Comparison of ENCODE assay signal across 21 cellular contexts in genomic region chr3:27290760-27291159, GRCh38.
A peak's percentile ranks its signal among the peaks of the same experiment; 100 is the strongest.
DNase-seq lines count a peak whose midpoint lies in the region; ATAC-seq and TF ChIP-seq lines count a peak whose summit lies in the region.
"Had no signal": no experiment of that assay in that cellular context is flagged by ENCODE, and none has a peak within 500 bp of the region (broad histone marks: within the 10 kb centered on the region; RNA-seq: fewer than 3 reads in every experiment).

No MANE protein-coding gene starts in this region.

- ATAC-seq in IMR-90 (ENCODE audit: low read depth) (0 out of 2 replicates have a peak, but pooled peaks have one; percentile 34), gastrocnemius medialis (no peak)

- H3K27me3 Mint-ChIP-seq in nephron progenitor cell (ENCODE audit: low read depth, poor library complexity): peaks cover 3% of the 10 kb centered on the region
- H3K27me3 Mint-ChIP-seq: CD4-positive, alpha-beta T cell had no signal

- peaks cover 5% of the 10 kb centered on the region for H3K4me1 Mint-ChIP-seq in nephron progenitor cell

- H4K5ac ChIP-seq in IMR-90 (ENCODE audit: low read depth, low read length): no peak overlapping the region

- in situ Hi-C loops in IMR-90 (cut with MboI; ENCODE audit: low sequenced_read_pairs) (no loop called here), gastrocnemius medialis (cut with MboI; ENCODE audit: low sequenced_read_pairs in 4 of 4) (no loop called here)

- TF ChIP-seq POLR2A in IMR-90 (IDR thresholded peaks at IDR 0.05; ENCODE audit: low read depth, low read length): no peak
- no peak for TF ChIP-seq POLR2A in gastrocnemius medialis (IDR thresholded peaks at IDR 0.05)

- no peak overlapping the region for H3K14ac ChIP-seq in IMR-90 (replicated peaks; ENCODE audit: low read depth, low read length)

- CTCF ChIA-PET in IMR-90 (lab: Yijun Ruan, JAX): interaction anchor here (0.8 to 1.2 kb wide), 2 partner anchors 11 to 21 kb away, joined by 3 read pairs; no protein-coding TSS in a partner anchor

- H3K36me3 ChIP-seq in IMR-90 (ENCODE audit: control insufficient read depth, insufficient read depth, low read length): no peaks in the 10 kb centered on the region; the same call in 1 of the 2 replicates
- no peaks in the 10 kb centered on the region for H3K36me3 ChIP-seq in gastrocnemius medialis
- H3K36me3 ChIP-seq: BLaER1 had no signal

- no peak overlapping the region for H3K4ac ChIP-seq in IMR-90 (ENCODE audit: low read depth, low read length)

- H2AK5ac ChIP-seq in IMR-90 (ENCODE audit: low read depth, low read length): no peak overlapping the region

- dilution Hi-C loops in IMR-90 (cut with HindIII; ENCODE audit: low sequenced_read_pairs, unreplicated experiment): no loop called here

- H3K9me3 ChIP-seq in IMR-90 (ENCODE audit: control insufficient read depth, insufficient read depth, low read length) (no peaks in the 10 kb centered on the region), gastrocnemius medialis (no peaks in the 10 kb centered on the region)
- H3K9me3 ChIP-seq: BLaER1, MG63 had no signal

- H3K27ac ChIP-seq in IMR-90 (ENCODE audit: insufficient read depth, low read length): no peak overlapping the region
- no peak overlapping the region for H3K27ac ChIP-seq in gastrocnemius medialis
- H3K27ac ChIP-seq: BLaER1, PC-9 had no signal

- no peak overlapping the region for H3K9ac ChIP-seq in IMR-90 (ENCODE audit: low read depth, low read length)
- H3K9ac ChIP-seq: BLaER1 had no signal

- DNase-seq in GM03348 (ENCODE audit: low spot score) (peak; percentile 14), IMR-90 (peak; percentile 48), fibroblast of gingiva (ENCODE audit: low read depth) (peak; percentile 30), nephron progenitor cell (no peak), occipital lobe (lab: John Stamatoyannopoulos, UW) (no peak), mucosa of gallbladder (ENCODE audit: low spot score) (no peak), gastrocnemius medialis (no peak)
- DNase-seq: CD4-positive, alpha-beta T cell; COR-L47; DMS 273 treated with DMSO at 0.1 percent for 48 hours; DND-41; MG63; NCI-H1105; NCI-H146; NCI-H2029 treated with DMSO at 0.1 percent for 48 hours; NCI-H2171 treated with DMSO at 0.1 percent for 48 hours; NCI-H524 treated with DMSO at 0.1 percent for 48 hours; PC-9; RPMI8226; SHP77 had no signal

- no peak overlapping the region for H3K18ac ChIP-seq in IMR-90 (ENCODE audit: low read depth, low read length)

- POLR2A ChIA-PET in IMR-90 (lab: Charles Lee; ENCODE audit: unreplicated experiment): no interaction called here

- TF ChIP-seq CTCF in IMR-90 (conservative IDR thresholded peaks at IDR 0.05; ENCODE audit: low read depth, low read length) (no peak), nephron progenitor cell (IDR thresholded peaks at IDR 0.05) (no peak), gastrocnemius medialis (IDR thresholded peaks at IDR 0.05 in 4 of 5, conservative IDR thresholded peaks at IDR 0.05 in 1 of 5) (no peak)

- H3K4me1 ChIP-seq in IMR-90 (ENCODE audit: control insufficient read depth, insufficient read depth, low read length) (peaks cover 9% of the 10 kb centered on the region), gastrocnemius medialis (no peaks in the 10 kb centered on the region)
- H3K4me1 ChIP-seq: BLaER1 had no signal

- intact Hi-C loops in IMR-90 (cut with micrococcal nuclease) (no loop called here), gastrocnemius medialis (cut with DNase I; ENCODE audit: low total_unique reads) (no loop called here)

- H4K91ac ChIP-seq in IMR-90 (ENCODE audit: insufficient read depth, low read depth, low read length): no peak overlapping the region

- no peak overlapping the region for H3K56ac ChIP-seq in IMR-90 (ENCODE audit: extremely low read depth, insufficient read depth, low read length)

- no peak overlapping the region for H2BK120ac ChIP-seq in IMR-90 (ENCODE audit: low read depth, low read length)

- H4K20me1 ChIP-seq in IMR-90 (ENCODE audit: insufficient read depth, low read length): no peaks in the 10 kb centered on the region
- H4K20me1 ChIP-seq: BLaER1 had no signal

- no peak overlapping the region for H2AFZ ChIP-seq in IMR-90 (replicated peaks; ENCODE audit: low read length, poor library complexity)
- H2AFZ ChIP-seq: PC-9 had no signal

- H4K8ac ChIP-seq in IMR-90 (ENCODE audit: low read depth in 2 of 2, low read length in 2 of 2): no peak overlapping the region

- no peak overlapping the region for H3K23ac ChIP-seq in IMR-90 (ENCODE audit: low read depth, low read length)

- H3K4me3 ChIP-seq in IMR-90 (ENCODE audit: insufficient read depth, low read depth, low read length) (no peak overlapping the region), gastrocnemius medialis (no peak overlapping the region)
- H3K4me3 ChIP-seq: BLaER1, MG63, PC-9 had no signal

- no peak overlapping the region for H2BK20ac ChIP-seq in IMR-90 (ENCODE audit: low read depth, low read length)

- no peaks in the 10 kb centered on the region for H3K27me3 ChIP-seq in IMR-90 (ENCODE audit: control insufficient read depth, insufficient read depth, low read length)
- H3K27me3 ChIP-seq in gastrocnemius medialis: no peaks in the 10 kb centered on the region
- H3K27me3 ChIP-seq: BLaER1, MG63 had no signal

- TF ChIP-seq RAD21 in IMR-90 (IDR thresholded peaks at IDR 0.05; ENCODE audit: low read length): no peak

- no peaks in the 10 kb centered on the region for H3K79me1 ChIP-seq in IMR-90 (ENCODE audit: low read depth in 1 of 2, low read length in 2 of 2)

- H3K36me3 Mint-ChIP-seq in nephron progenitor cell (ENCODE audit: low read depth): no peaks in the 10 kb centered on the region

- H3K9me3 Mint-ChIP-seq in nephron progenitor cell: no peaks in the 10 kb centered on the region
- H3K9me3 Mint-ChIP-seq: CD4-positive, alpha-beta T cell had no signal

- no peak overlapping the region for H2BK15ac ChIP-seq in IMR-90 (ENCODE audit: low read depth, low read length)

- no peak overlapping the region for H2AK9ac ChIP-seq in IMR-90 (replicated peaks; ENCODE audit: low read depth, low read length, poor library complexity)

- no peak overlapping the region for H3K4me3 Mint-ChIP-seq in nephron progenitor cell
- H3K4me3 Mint-ChIP-seq: CD4-positive, alpha-beta T cell had no signal

- H3K27ac Mint-ChIP-seq in nephron progenitor cell: peak overlapping the region; percentile 11
- H3K27ac Mint-ChIP-seq: CD4-positive, alpha-beta T cell had no signal

- BruUV-seq in IMR-90 (replicated peaks; lab: Mats Ljungman, UMichigan): no TSS peak

- no peak overlapping the region for H2BK5ac ChIP-seq in IMR-90 (ENCODE audit: low read depth, low read length, poor library complexity, severe bottlenecking)

- no peaks in the 10 kb centered on the region for H3K9me1 ChIP-seq in IMR-90 (ENCODE audit: insufficient read depth, low read length)

- H3K4me2 ChIP-seq in IMR-90 (ENCODE audit: low read depth, low read length): no peak overlapping the region
- H3K4me2 ChIP-seq: BLaER1, PC-9 had no signal

TF ChIP-seq in IMR-90, 13 proteins besides CTCF, POLR2A, EP300 and RAD21:
- TF ChIP-seq MAZ (IDR thresholded peaks at IDR 0.05; ENCODE audit: borderline replicate concordance, low read depth, low read length) (no peak), FOS (IDR thresholded peaks at IDR 0.05; ENCODE audit: low read depth, low read length) (no peak), RFX5 (IDR thresholded peaks at IDR 0.05; ENCODE audit: low read depth, low read length) (no peak), RCOR1 (IDR thresholded peaks at IDR 0.05; ENCODE audit: insufficient replicate concordance, low read length) (no peak), CEBPB (IDR thresholded peaks at IDR 0.05; ENCODE audit: low read depth, low read length) (peak; percentile 68), SMC3 (IDR thresholded peaks at IDR 0.05; ENCODE audit: low read depth, low read length) (no peak)
- TF ChIP-seq, protein P1, sequence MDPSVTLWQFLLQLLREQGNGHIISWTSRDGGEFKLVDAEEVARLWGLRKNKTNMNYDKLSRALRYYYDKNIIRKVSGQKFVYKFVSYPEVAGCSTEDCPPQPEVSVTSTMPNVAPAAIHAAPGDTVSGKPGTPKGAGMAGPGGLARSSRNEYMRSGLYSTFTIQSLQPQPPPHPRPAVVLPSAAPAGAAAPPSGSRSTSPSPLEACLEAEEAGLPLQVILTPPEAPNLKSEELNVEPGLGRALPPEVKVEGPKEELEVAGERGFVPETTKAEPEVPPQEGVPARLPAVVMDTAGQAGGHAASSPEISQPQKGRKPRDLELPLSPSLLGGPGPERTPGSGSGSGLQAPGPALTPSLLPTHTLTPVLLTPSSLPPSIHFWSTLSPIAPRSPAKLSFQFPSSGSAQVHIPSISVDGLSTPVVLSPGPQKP (IDR thresholded peaks at IDR 0.05; ENCODE audit: borderline replicate concordance, low read depth, low read length): no peak

Comparison
In these comparisons a context has a peak if more than half of its experiments do, and no peak if none do; other contexts are left out.
1. DNase-seq: peak in GM03348 (single experiment), IMR-90 (single experiment) and fibroblast of gingiva (single experiment); none in nephron progenitor cell (single experiment), occipital lobe (single experiment), mucosa of gallbladder (single experiment) and gastrocnemius medialis (0 of 2).